In genomic region chr14:95796846-95797245, GRCh38 we compare ENCODE assay signal across 4 cellular contexts.
"Had no signal": no experiment of that assay in that cellular context is flagged by ENCODE, and none has a peak within 500 bp of the region (broad histone marks: within the 10 kb centered on the region; RNA-seq: fewer than 3 reads in every experiment).

No MANE protein-coding gene starts in this region.

- H3K4me3 ChIP-seq: GM23338 had no signal

- DNase-seq: H9, HCEC 1CT, IMR-90 had no signal

- ATAC-seq: GM23338 had no signal
